ENCODE assay signal across 38 cellular contexts in the genomic region with DNA sequence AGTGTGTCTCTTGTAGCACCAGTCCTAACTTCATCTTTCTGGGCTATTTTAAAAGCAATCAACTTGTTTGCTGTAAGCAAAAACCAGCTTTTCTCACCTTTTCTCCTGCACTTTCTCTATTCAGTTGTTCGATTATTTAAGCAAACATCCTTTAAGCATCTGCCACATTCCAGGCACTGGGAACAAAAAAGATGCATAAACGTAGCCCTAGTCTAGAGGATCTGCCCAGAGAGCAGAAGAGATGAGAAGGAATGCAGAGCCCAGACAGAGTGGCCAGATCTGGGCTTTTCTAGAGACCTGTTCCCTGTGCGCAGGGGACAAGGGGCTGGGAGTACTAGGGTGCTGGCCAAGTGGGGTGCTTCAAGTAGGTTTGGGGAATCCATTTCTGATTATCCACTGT. TPM values are rescaled to one million over a fixed set of nuclear protein-coding genes. Genes with fewer than 3 reads are reported as not detected.
"Had no signal": no experiment of that assay in that cellular context is flagged by ENCODE, and none has a peak within 500 bp of the region (broad histone marks: within the 10 kb centered on the region; RNA-seq: fewer than 3 reads in every experiment).

No MANE protein-coding gene starts in this region.

- H3K4me3 Mint-ChIP-seq: activated CD4-positive, alpha-beta memory T cell treated with anti-CD3 and anti-CD28 coated beads, Interleukin-2, amount 10 ng/mL, durations not matched to agents 7 days and 5 days; activated CD4-positive, alpha-beta T cell treated with anti-CD3 and anti-CD28 coated beads for 36 hours; activated CD4-positive, alpha-beta T cell treated with anti-CD3 and anti-CD28 coated beads, Interleukin-2, amount 10 ng/mL, durations not matched to agents 7 days and 5 days; activated CD8-positive, alpha-beta memory T cell treated with anti-CD3 and anti-CD28 coated beads, Interleukin-2, amount 10 ng/mL, durations not matched to agents 7 days and 5 days; activated CD8-positive, alpha-beta T cell treated with anti-CD3 and anti-CD28 coated beads, Interleukin-2, amount 10 ng/mL, durations not matched to agents 7 days and 5 days; activated naive CD4-positive, alpha-beta T cell treated with anti-CD3 and anti-CD28 coated beads, Interleukin-2, amount 10 ng/mL, durations not matched to agents 7 days and 5 days; activated naive CD4-positive, alpha-beta T cell treated with anti-CD3 and anti-CD28 coated beads, Interleukin-2, amount 50 U/mL, for 24 hours; activated naive CD8-positive, alpha-beta T cell; activated naive CD8-positive, alpha-beta T cell treated with anti-CD3 and anti-CD28 coated beads, Interleukin-2, amount 10 ng/mL, durations not matched to agents 7 days and 5 days; activated naive CD8-positive, alpha-beta T cell treated with anti-CD3 and anti-CD28 coated beads, Interleukin-2, amount 50 U/mL, for 24 hours; activated T-cell treated with anti-CD3 and anti-CD28 coated beads, Interleukin-2, amount 50 U/mL, for 24 hours; brain; central memory CD8-positive, alpha-beta T cell; T-helper 1 cell treated with Interleukin-12 subunit alpha and Interleukin-12 subunit beta and Interleukin-4 antibody, amounts not matched to agents 30 μg/mL and 1 μg/mL, for 36 hours; T-helper 2 cell treated with Interferon-gamma antibody and Interleukin-4, amounts not matched to agents 5 μg/mL and 100 μg/mL, for 36 hours had no signal

- H3K36me3 Mint-ChIP-seq: activated CD8-positive, alpha-beta memory T cell treated with anti-CD3 and anti-CD28 coated beads, Interleukin-2, amount 10 ng/mL, durations not matched to agents 7 days and 5 days; activated naive CD4-positive, alpha-beta T cell treated with anti-CD3 and anti-CD28 coated beads, Interleukin-2, amount 10 ng/mL, durations not matched to agents 7 days and 5 days; activated naive CD4-positive, alpha-beta T cell treated with anti-CD3 and anti-CD28 coated beads, Interleukin-2, amount 50 U/mL, for 24 hours; activated naive CD8-positive, alpha-beta T cell; activated naive CD8-positive, alpha-beta T cell treated with anti-CD3 and anti-CD28 coated beads, Interleukin-2, amount 10 ng/mL, durations not matched to agents 7 days and 5 days; brain had no signal

- H3K9me3 ChIP-seq: ascending aorta had no signal

- H3K4me3 ChIP-seq: ascending aorta, cardiac muscle cell had no signal

- H3K4me1 ChIP-seq: ascending aorta had no signal

- H3K9me3 Mint-ChIP-seq: activated CD4-positive, alpha-beta memory T cell treated with anti-CD3 and anti-CD28 coated beads, Interleukin-2, amount 10 ng/mL, durations not matched to agents 7 days and 5 days; activated CD4-positive, alpha-beta T cell treated with anti-CD3 and anti-CD28 coated beads, Interleukin-2, amount 10 ng/mL, durations not matched to agents 7 days and 5 days; activated naive CD4-positive, alpha-beta T cell treated with anti-CD3 and anti-CD28 coated beads, Interleukin-2, amount 10 ng/mL, durations not matched to agents 7 days and 5 days; activated naive CD4-positive, alpha-beta T cell treated with anti-CD3 and anti-CD28 coated beads, Interleukin-2, amount 50 U/mL, for 24 hours; activated naive CD8-positive, alpha-beta T cell treated with anti-CD3 and anti-CD28 coated beads, Interleukin-2, amount 10 ng/mL, durations not matched to agents 7 days and 5 days; activated naive CD8-positive, alpha-beta T cell treated with anti-CD3 and anti-CD28 coated beads, Interleukin-2, amount 50 U/mL, for 24 hours; activated T-cell treated with anti-CD3 and anti-CD28 coated beads, Interleukin-2, amount 50 U/mL, for 24 hours; activated T-helper 2 cell treated with anti-CD3 and anti-CD28 coated beads, Interferon-gamma antibody, Interleukin-2, Interleukin-4, amounts not matched to agents 10 μg/mL and 5 μg/mL and 100 μg/mL, durations not matched to agents 14 hours and 24 hours and 36 hours; central memory CD8-positive, alpha-beta T cell; T-helper 1 cell treated with Interleukin-12 subunit alpha and Interleukin-12 subunit beta and Interleukin-4 antibody, amounts not matched to agents 30 μg/mL and 1 μg/mL, for 36 hours; T-helper 2 cell treated with Interferon-gamma antibody and Interleukin-4, amounts not matched to agents 5 μg/mL and 100 μg/mL, for 36 hours had no signal

- ATAC-seq: activated CD4-positive, alpha-beta T cell treated with anti-CD3 and anti-CD28 coated beads for 36 hours; activated CD4-positive, CD25-positive, alpha-beta regulatory T cell treated with anti-CD3 and anti-CD28 coated beads, Interleukin-2, amount 50 U/mL, for 24 hours; activated CD8-positive, alpha-beta memory T cell treated with anti-CD3 and anti-CD28 coated beads, Interleukin-2, amount 10 ng/mL, durations not matched to agents 7 days and 5 days; activated CD8-positive, alpha-beta T cell treated with anti-CD3 and anti-CD28 coated beads, Interleukin-2, amount 10 ng/mL, durations not matched to agents 7 days and 5 days; activated naive CD8-positive, alpha-beta T cell treated with anti-CD3 and anti-CD28 coated beads, Interleukin-2, amount 50 U/mL, for 24 hours had no signal

- H3K27ac Mint-ChIP-seq: activated CD4-positive, alpha-beta memory T cell treated with anti-CD3 and anti-CD28 coated beads, Interleukin-2, amount 10 ng/mL, durations not matched to agents 7 days and 5 days; activated CD4-positive, alpha-beta T cell treated with anti-CD3 and anti-CD28 coated beads for 36 hours; activated CD4-positive, alpha-beta T cell treated with anti-CD3 and anti-CD28 coated beads, Interleukin-2, amount 10 ng/mL, durations not matched to agents 7 days and 5 days; activated CD8-positive, alpha-beta memory T cell treated with anti-CD3 and anti-CD28 coated beads, Interleukin-2, amount 10 ng/mL, durations not matched to agents 7 days and 5 days; activated CD8-positive, alpha-beta T cell treated with anti-CD3 and anti-CD28 coated beads, Interleukin-2, amount 10 ng/mL, durations not matched to agents 7 days and 5 days; activated naive CD4-positive, alpha-beta T cell treated with anti-CD3 and anti-CD28 coated beads, Interleukin-2, amount 10 ng/mL, durations not matched to agents 7 days and 5 days; activated naive CD4-positive, alpha-beta T cell treated with anti-CD3 and anti-CD28 coated beads, Interleukin-2, amount 50 U/mL, for 24 hours; activated naive CD8-positive, alpha-beta T cell; activated naive CD8-positive, alpha-beta T cell treated with anti-CD3 and anti-CD28 coated beads, Interleukin-2, amount 10 ng/mL, durations not matched to agents 7 days and 5 days; activated naive CD8-positive, alpha-beta T cell treated with anti-CD3 and anti-CD28 coated beads, Interleukin-2, amount 50 U/mL, for 24 hours; activated T-cell treated with anti-CD3 and anti-CD28 coated beads, Interleukin-2, amount 50 U/mL, for 24 hours; activated T-helper 2 cell treated with anti-CD3 and anti-CD28 coated beads, Interferon-gamma antibody, Interleukin-2, Interleukin-4, amounts not matched to agents 10 μg/mL and 5 μg/mL and 100 μg/mL, durations not matched to agents 14 hours and 24 hours and 36 hours; T-helper 1 cell treated with Interleukin-12 subunit alpha and Interleukin-12 subunit beta and Interleukin-4 antibody, amounts not matched to agents 30 μg/mL and 1 μg/mL, for 36 hours; T-helper 2 cell treated with Interferon-gamma antibody and Interleukin-4, amounts not matched to agents 5 μg/mL and 100 μg/mL, for 36 hours had no signal

- H3K27me3 ChIP-seq: ascending aorta, cardiac muscle cell had no signal

- DNase-seq: activated CD4-positive, alpha-beta memory T cell treated with anti-CD3 and anti-CD28 coated beads, Interleukin-2, amount 10 ng/mL, durations not matched to agents 7 days and 5 days; activated CD4-positive, alpha-beta T cell treated with anti-CD3 and anti-CD28 coated beads for 1 hour; activated CD4-positive, alpha-beta T cell treated with anti-CD3 and anti-CD28 coated beads for 36 hours; activated CD4-positive, alpha-beta T cell treated with anti-CD3 and anti-CD28 coated beads for 48 hours; activated CD4-positive, alpha-beta T cell treated with anti-CD3 and anti-CD28 coated beads, Interleukin-2, amount 10 ng/mL, durations not matched to agents 7 days and 5 days; activated CD4-positive, alpha-beta T cell treated with anti-CD3 and anti-CD28 coated beads, Interleukin-2, amount 50 U/mL, for 48 hours; activated CD4-positive, CD25-positive, alpha-beta regulatory T cell; activated CD8-positive, alpha-beta memory T cell treated with anti-CD3 and anti-CD28 coated beads for 24 hours; activated CD8-positive, alpha-beta memory T cell treated with anti-CD3 and anti-CD28 coated beads, Interleukin-2, amount 10 ng/mL, durations not matched to agents 7 days and 5 days; activated CD8-positive, alpha-beta memory T cell treated with anti-CD3 and anti-CD28 coated beads, Interleukin-2, amount 50 U/mL, for 48 hours; activated CD8-positive, alpha-beta T cell treated with anti-CD3 and anti-CD28 coated beads, Interleukin-2, amount 10 ng/mL, durations not matched to agents 7 days and 5 days; activated effector memory CD4-positive, alpha-beta T cell treated with Interleukin-2 at 50 U/mL for 16 hours; activated gamma-delta T cell; activated naive CD4-positive, alpha-beta T cell treated with anti-CD3 and anti-CD28 coated beads, Interleukin-2, amount 10 ng/mL, durations not matched to agents 7 days and 5 days; activated naive CD4-positive, alpha-beta T cell treated with Interleukin-2 at 50 U/mL for 16 hours; activated naive CD8-positive, alpha-beta T cell treated with anti-CD3 and anti-CD28 coated beads, Interleukin-2, amount 10 ng/mL, durations not matched to agents 7 days and 5 days; activated naive CD8-positive, alpha-beta T cell treated with anti-CD3 and anti-CD28 coated beads, Interleukin-2, amount 50 U/mL, for 24 hours; activated T-cell treated with anti-CD3 and anti-CD28 coated beads, Interleukin-2, amount 50 U/mL, for 24 hours; activated T-cell treated with anti-CD3 and anti-CD28 coated beads, Interleukin-2, amount 50 U/mL, for 48 hours; amygdala; anterior cingulate cortex; caudate nucleus; cerebellar nuclear complex; T-helper 1 cell; T-helper 2 cell; T-helper 9 cell had no signal

- H3K4me1 Mint-ChIP-seq: activated CD4-positive, alpha-beta memory T cell treated with anti-CD3 and anti-CD28 coated beads, Interleukin-2, amount 10 ng/mL, durations not matched to agents 7 days and 5 days; activated CD4-positive, alpha-beta T cell treated with anti-CD3 and anti-CD28 coated beads, Interleukin-2, amount 10 ng/mL, durations not matched to agents 7 days and 5 days; activated CD8-positive, alpha-beta memory T cell treated with anti-CD3 and anti-CD28 coated beads, Interleukin-2, amount 10 ng/mL, durations not matched to agents 7 days and 5 days; activated naive CD4-positive, alpha-beta T cell treated with anti-CD3 and anti-CD28 coated beads, Interleukin-2, amount 10 ng/mL, durations not matched to agents 7 days and 5 days; activated naive CD4-positive, alpha-beta T cell treated with anti-CD3 and anti-CD28 coated beads, Interleukin-2, amount 50 U/mL, for 24 hours; activated naive CD8-positive, alpha-beta T cell treated with anti-CD3 and anti-CD28 coated beads, Interleukin-2, amount 10 ng/mL, durations not matched to agents 7 days and 5 days; activated naive CD8-positive, alpha-beta T cell treated with anti-CD3 and anti-CD28 coated beads, Interleukin-2, amount 50 U/mL, for 24 hours had no signal

- H3K36me3 ChIP-seq: ascending aorta, cardiac muscle cell had no signal

- H3K27ac ChIP-seq: ascending aorta, cardiac muscle cell, VCaP had no signal

RNA-seq across cellular contexts. Expression of gene APLNR, which starts 8.4 kb away (rescaled TPM):
- total RNA-seq: activated CD4-positive, alpha-beta memory T cell treated with anti-CD3 and anti-CD28 coated beads, Interleukin-2, amount 10 ng/mL, durations not matched to agents 7 days and 5 days; activated CD4-positive, alpha-beta T cell treated with anti-CD3 and anti-CD28 coated beads for 36 hours; activated CD4-positive, alpha-beta T cell treated with anti-CD3 and anti-CD28 coated beads, Interleukin-2, amount 10 ng/mL, durations not matched to agents 7 days and 5 days; activated CD8-positive, alpha-beta memory T cell treated with anti-CD3 and anti-CD28 coated beads, Interleukin-2, amount 10 ng/mL, durations not matched to agents 7 days and 5 days; activated CD8-positive, alpha-beta T cell treated with anti-CD3 and anti-CD28 coated beads, Interleukin-2, amount 10 ng/mL, durations not matched to agents 7 days and 5 days; activated naive CD8-positive, alpha-beta T cell treated with anti-CD3 and anti-CD28 coated beads, Interleukin-2, amount 10 ng/mL, durations not matched to agents 7 days and 5 days; activated T-helper 2 cell treated with anti-CD3 and anti-CD28 coated beads, Interferon-gamma antibody, Interleukin-2, Interleukin-4, amounts not matched to agents 10 μg/mL and 5 μg/mL and 100 μg/mL, durations not matched to agents 14 hours and 24 hours and 36 hours; bronchial epithelial cell had no signal

RNA-seq across cellular contexts. Expression of gene LRRC55, which starts 46.8 kb away (rescaled TPM):
- total RNA-seq: activated CD4-positive, alpha-beta memory T cell treated with anti-CD3 and anti-CD28 coated beads, Interleukin-2, amount 10 ng/mL, durations not matched to agents 7 days and 5 days; activated CD4-positive, alpha-beta T cell treated with anti-CD3 and anti-CD28 coated beads for 36 hours; activated CD4-positive, alpha-beta T cell treated with anti-CD3 and anti-CD28 coated beads, Interleukin-2, amount 10 ng/mL, durations not matched to agents 7 days and 5 days; activated CD8-positive, alpha-beta memory T cell treated with anti-CD3 and anti-CD28 coated beads, Interleukin-2, amount 10 ng/mL, durations not matched to agents 7 days and 5 days; activated CD8-positive, alpha-beta T cell treated with anti-CD3 and anti-CD28 coated beads, Interleukin-2, amount 10 ng/mL, durations not matched to agents 7 days and 5 days; activated naive CD8-positive, alpha-beta T cell treated with anti-CD3 and anti-CD28 coated beads, Interleukin-2, amount 10 ng/mL, durations not matched to agents 7 days and 5 days; activated T-helper 2 cell treated with anti-CD3 and anti-CD28 coated beads, Interferon-gamma antibody, Interleukin-2, Interleukin-4, amounts not matched to agents 10 μg/mL and 5 μg/mL and 100 μg/mL, durations not matched to agents 14 hours and 24 hours and 36 hours; ascending aorta; bronchial epithelial cell had no signal
- polyA plus RNA-seq: cardiac muscle cell had no signal
